Comparison of ENCODE assay signal across 15 cellular contexts in the genomic region with DNA sequence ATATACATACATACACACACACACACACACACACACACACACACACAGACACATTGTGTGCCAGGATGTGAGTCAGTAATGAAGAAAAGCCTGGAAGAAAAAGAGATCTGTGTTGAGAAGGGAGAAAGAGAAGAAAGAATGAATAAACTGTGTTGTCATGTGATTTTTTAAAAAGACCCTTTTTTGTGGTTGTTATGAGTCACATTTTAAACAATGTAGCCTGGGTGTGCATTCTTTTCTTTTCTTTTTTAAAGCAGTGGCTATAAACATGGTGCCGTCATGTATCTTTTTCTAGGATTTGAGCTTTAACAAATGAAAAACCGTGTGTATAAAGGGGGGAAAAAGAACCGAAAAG.
DNase-seq lines count a peak whose midpoint lies in the region; TF ChIP-seq lines count a peak whose summit lies in the region.
"Had no signal": no experiment of that assay in that cellular context is flagged by ENCODE, and none has a peak within 500 bp of the region (broad histone marks: within the 10 kb centered on the region; RNA-seq: fewer than 3 reads in every experiment).

No MANE protein-coding gene starts in this region.

- peaks cover 9% of the 10 kb centered on the region for H3K4me1 Mint-ChIP-seq in activated T-cell treated with anti-CD3 and anti-CD28 coated beads, Interleukin-2, amount 50 U/mL, for 24 hours (ENCODE audit: low read depth)

- H3K9me3 Mint-ChIP-seq in activated T-cell treated with anti-CD3 and anti-CD28 coated beads, Interleukin-2, amount 50 U/mL, for 24 hours: no peaks in the 10 kb centered on the region
- H3K9me3 Mint-ChIP-seq: activated naive CD8-positive, alpha-beta T cell treated with anti-CD3 and anti-CD28 coated beads, Interleukin-2, amount 50 U/mL, for 24 hours had no signal

- no peaks in the 10 kb centered on the region for H3K36me3 Mint-ChIP-seq in activated T-cell treated with anti-CD3 and anti-CD28 coated beads, Interleukin-2, amount 50 U/mL, for 24 hours (ENCODE audit: low read depth)

- H3K27me3 Mint-ChIP-seq in activated T-cell treated with anti-CD3 and anti-CD28 coated beads, Interleukin-2, amount 50 U/mL, for 24 hours: peaks cover 57% of the 10 kb centered on the region

- no peak overlapping the region for H3K4me2 ChIP-seq in GM23248 (ENCODE audit: unreplicated experiment)

- H3K27ac ChIP-seq in GM23248 (no peak overlapping the region), RWPE1 (no peak overlapping the region)
- H3K27ac ChIP-seq: heart right ventricle, SK-N-MC, testis had no signal

- no peak overlapping the region for H3K4me3 Mint-ChIP-seq in activated T-cell treated with anti-CD3 and anti-CD28 coated beads, Interleukin-2, amount 50 U/mL, for 24 hours
- H3K4me3 Mint-ChIP-seq: activated naive CD8-positive, alpha-beta T cell treated with anti-CD3 and anti-CD28 coated beads, Interleukin-2, amount 50 U/mL, for 24 hours had no signal

- no peak overlapping the region for H3K4me3 ChIP-seq in GM23248
- no peak overlapping the region for H3K4me3 ChIP-seq in adipocyte (ENCODE audit: low read length)
- H3K4me3 ChIP-seq in retinal pigment epithelial cell (ENCODE audit: low read length): no peak overlapping the region
- H3K4me3 ChIP-seq: heart right ventricle, SK-N-MC, testis had no signal

- H3K27ac Mint-ChIP-seq in activated T-cell treated with anti-CD3 and anti-CD28 coated beads, Interleukin-2, amount 50 U/mL, for 24 hours: no peak overlapping the region
- H3K27ac Mint-ChIP-seq: activated naive CD8-positive, alpha-beta T cell treated with anti-CD3 and anti-CD28 coated beads, Interleukin-2, amount 50 U/mL, for 24 hours had no signal

- in situ Hi-C loops in GM23248 (cut with MboI): no loop called here

- TF ChIP-seq CTCF in retinal pigment epithelial cell (conservative IDR thresholded peaks at IDR 0.05; ENCODE audit: low read depth, low read length): no peak
- no peak for TF ChIP-seq CTCF in RWPE1 (conservative IDR thresholded peaks at IDR 0.05; ENCODE audit: low read depth)

- WGBS in GM23248 (ENCODE audit: low coverage in 1 of 2, low lambda C conversion rate in 2 of 2, missing lambda C conversion rate in 2 of 2), 2 experiments: 81 to 88% methylated on average over 3 of the region's 3 CpGs

- H3F3A ChIP-seq in GM23248 (ENCODE audit: insufficient read depth): peaks cover 6% of the 10 kb centered on the region; the same call in 1 of the 2 replicates

- no peaks in the 10 kb centered on the region for H3K36me3 ChIP-seq in GM23248 (ENCODE audit: low read depth)
- H3K36me3 ChIP-seq in adipocyte (ENCODE audit: control insufficient read depth, insufficient read depth, low read length, severe bottlenecking): peaks cover 22% of the 10 kb centered on the region

- H2AFZ ChIP-seq in GM23248: no peak overlapping the region

- CTCF ChIA-PET in RWPE1 (lab: Yijun Ruan, JAX): no interaction called here

- H3K9me3 ChIP-seq in GM23248 (ENCODE audit: low read depth): no peaks in the 10 kb centered on the region
- no peaks in the 10 kb centered on the region for H3K9me3 ChIP-seq in adipocyte (ENCODE audit: control insufficient read depth, low read length)
- H3K9me3 ChIP-seq: heart right ventricle, testis had no signal

- no peaks in the 10 kb centered on the region for H3K79me2 ChIP-seq in GM23248 (ENCODE audit: insufficient read depth)

- H3K4me1 ChIP-seq in GM23248 (ENCODE audit: insufficient read depth): peaks cover 11% of the 10 kb centered on the region
- H3K4me1 ChIP-seq in adipocyte (ENCODE audit: control insufficient read depth, insufficient read depth, low read length): no peaks in the 10 kb centered on the region
- H3K4me1 ChIP-seq: testis had no signal

- no peak overlapping the region for H3K9ac ChIP-seq in GM23248
- H3K9ac ChIP-seq in adipocyte (ENCODE audit: low read length): no peak overlapping the region

- no peaks in the 10 kb centered on the region for H4K20me1 ChIP-seq in GM23248 (ENCODE audit: insufficient read depth)

- H3K27me3 ChIP-seq in GM23248 (replicated peaks; ENCODE audit: insufficient read depth) (no peaks in the 10 kb centered on the region), adipocyte (replicated peaks; ENCODE audit: control insufficient read depth, insufficient read depth, low read length) (no peaks in the 10 kb centered on the region)
- H3K27me3 ChIP-seq: testis had no signal

- peak; percentile 47 for DNase-seq in GM23248
- DNase-seq in adipocyte (ENCODE audit: low read depth): peak; percentile 59
- DNase-seq in fibroblast of the conjunctiva (ENCODE audit: low read depth): peak; percentile 52
- DNase-seq in retinal pigment epithelial cell (ENCODE audit: low read depth): peak; percentile 44
- no peak for DNase-seq in GOT3 (lab: John Stamatoyannopoulos, UW)
- no peak for DNase-seq in HuH-7 (ENCODE audit: low spot score)
- no peak for DNase-seq in RWPE1 (ENCODE audit: low spot score)
- no peak for DNase-seq in activated T-cell treated with anti-CD3 and anti-CD28 coated beads, Interleukin-2, amount 50 U/mL, for 24 hours
- DNase-seq: activated CD4-positive, alpha-beta T cell treated with anti-CD3 and anti-CD28 coated beads, Interleukin-2, amount 50 U/mL, for 48 hours; activated naive CD8-positive, alpha-beta T cell treated with anti-CD3 and anti-CD28 coated beads, Interleukin-2, amount 50 U/mL, for 24 hours; heart right ventricle; NCI-H526 treated with DMSO at 0.1 percent for 48 hours; stimulated activated CD4-positive, alpha-beta T cell treated with anti-CD3 and anti-CD28 coated beads, Interleukin-2, amount 100 ng/mL, for 48 hours; testis had no signal

- POLR2A ChIA-PET in RWPE1 (lab: Yijun Ruan, JAX; ENCODE audit: low non-redundant PET): no interaction called here

- no peaks in the 10 kb centered on the region for H3K9me2 ChIP-seq in GM23248 (ENCODE audit: insufficient read depth)

Comparison
In these comparisons a context has a peak if more than half of its experiments do, and no peak if none do; other contexts are left out.
1. DNase-seq: peak in GM23248 (single experiment), adipocyte (single experiment), fibroblast of the conjunctiva (single experiment) and retinal pigment epithelial cell (single experiment); none in GOT3 (single experiment), HuH-7 (single experiment), RWPE1 (single experiment) and activated T-cell treated with anti-CD3 and anti-CD28 coated beads, Interleukin-2, amount 50 U/mL, for 24 hours (single experiment).